Comparison of ENCODE assay signal across 20 cellular contexts in the genomic region with DNA sequence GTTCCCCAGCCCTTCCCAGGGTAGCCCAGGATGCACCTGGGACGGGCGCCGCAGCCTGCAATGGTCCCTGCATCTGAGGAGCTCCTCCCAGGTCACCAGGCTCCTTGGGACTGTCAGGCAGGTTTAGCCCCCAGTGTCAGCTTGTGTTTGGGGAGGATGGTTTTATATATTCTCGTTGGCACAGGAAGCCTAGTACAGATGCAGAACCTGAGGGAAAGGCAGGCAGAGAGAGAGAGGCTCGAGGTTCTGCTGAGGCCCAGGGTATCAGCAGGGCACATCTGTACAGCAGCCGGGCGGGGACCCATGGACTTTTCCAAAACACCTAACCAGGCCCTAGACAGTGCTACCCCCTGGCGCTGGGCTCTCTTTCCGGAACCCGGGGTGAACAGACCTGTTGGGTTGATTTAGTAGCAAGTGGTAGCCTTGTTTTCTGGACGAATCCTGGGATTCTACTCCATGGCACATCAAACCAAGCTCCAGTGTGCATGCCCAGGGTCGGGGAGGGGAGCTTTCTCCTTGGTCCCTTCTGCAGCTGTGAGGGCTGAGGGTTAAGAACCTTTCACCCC. TPM values are rescaled to one million over a fixed set of nuclear protein-coding genes. Genes with fewer than 3 reads are reported as not detected.
A peak's percentile ranks its signal among the peaks of the same experiment; 100 is the strongest.
DNase-seq lines count a peak whose midpoint lies in the region; ATAC-seq and TF ChIP-seq lines count a peak whose summit lies in the region.
"Had no signal": no experiment of that assay in that cellular context is flagged by ENCODE, and none has a peak within 500 bp of the region (broad histone marks: within the 10 kb centered on the region; RNA-seq: fewer than 3 reads in every experiment).

No MANE protein-coding gene starts in this region.

- H3K9me3 Mint-ChIP-seq in endodermal cell (no peaks in the 10 kb centered on the region), natural killer cell (no peaks in the 10 kb centered on the region)
- H3K9me3 Mint-ChIP-seq: IgD-negative memory B cell had no signal

- H3K4me3 ChIP-seq in H7 (ENCODE audit: insufficient read depth, low read depth, low read length) (no peak overlapping the region), endodermal cell (ENCODE audit: low read length) (no peak overlapping the region), spleen (no peak overlapping the region), OCI-LY7 (ENCODE audit: low read depth, low read length, poor library complexity, severe bottlenecking) (no peak overlapping the region)
- H3K4me3 ChIP-seq: GM23248, SJSA1 had no signal

- H3K9me2 ChIP-seq in OCI-LY7 (ENCODE audit: insufficient read depth, low read length), result no peaks in the 10 kb centered on the region

- CTCF ChIA-PET in OCI-LY7 (lab: Charles Lee; ENCODE audit: unreplicated experiment), result interaction anchor here (0.7 kb wide), 1 partner anchor 27 kb away, joined by 3 read pairs; no protein-coding TSS in a partner anchor

- H3K27me3 Mint-ChIP-seq in endodermal cell (ENCODE audit: insufficient read depth), result peaks cover 32% of the 10 kb centered on the region
- peaks cover 10 to 13% of the 10 kb centered on the region in 2 donors for H3K27me3 Mint-ChIP-seq in natural killer cell (ENCODE audit: low read depth in 2 of 2)
- H3K27me3 Mint-ChIP-seq: IgD-negative memory B cell had no signal

- no peak overlapping the region for H3K4me2 ChIP-seq in OCI-LY7 (ENCODE audit: low read length)

- BruUV-seq in OCI-LY7 (replicated peaks; lab: Mats Ljungman, UMichigan), result no TSS peak

- peak; percentile 38 for DNase-seq in H7
- peak; percentile 38 for DNase-seq in endodermal cell
- DNase-seq in natural killer cell, result peak; percentile 4
- peak; percentile 59 for DNase-seq in spleen
- DNase-seq in OCI-LY7 (ENCODE audit: low spot score), result no peak
- DNase-seq: DND-41, GM23248, Karpas-422, NCI-H1048, NCI-H1436, NCI-H1930, NCI-H345, PC-3 had no signal

- 88 to 100% methylated on average over 4 to 12 of the region's 12 CpGs for WGBS in endodermal cell (ENCODE audit: insufficient coverage in 1 of 2, insufficient read length in 1 of 2), 2 experiments
- WGBS in spleen, 5 donors, result 75 to 88% (median 77%) methylated on average over 11 to 12 of the region's 12 CpGs

- H3K27ac ChIP-seq in endodermal cell (ENCODE audit: low read depth, low read length) (no peak overlapping the region), spleen (no peak overlapping the region), OCI-LY7 (ENCODE audit: low read depth, low read length, poor library complexity, severe bottlenecking) (no peak overlapping the region)
- H3K27ac ChIP-seq: GM23248, SJSA1 had no signal

- H3K27me3 ChIP-seq in H7 (ENCODE audit: control insufficient read depth, insufficient read depth, low read length) (peaks cover 15% of the 10 kb centered on the region), endodermal cell (ENCODE audit: control insufficient read depth, insufficient read depth, low read length, poor library complexity, severe bottlenecking) (peaks cover 36% of the 10 kb centered on the region), spleen (replicated peaks in 1 of 7) (peaks cover 0 to 23% (median 8%) of the 10 kb centered on the region in 7 donors)
- H3K27me3 ChIP-seq: SJSA1 had no signal

- H3K9me3 ChIP-seq in endodermal cell (ENCODE audit: control insufficient read depth, low read length) (no peaks in the 10 kb centered on the region), spleen (no peaks in the 10 kb centered on the region), OCI-LY7 (ENCODE audit: low read length) (no peaks in the 10 kb centered on the region)
- H3K9me3 ChIP-seq: SJSA1 had no signal

- POLR2A ChIA-PET in OCI-LY7 (lab: Charles Lee), result no interaction called here

- H3K4me3 Mint-ChIP-seq in endodermal cell (no peak overlapping the region), natural killer cell (no peak overlapping the region)
- H3K4me3 Mint-ChIP-seq: CD14-positive monocyte, IgD-negative memory B cell had no signal

- H3K36me3 ChIP-seq in H7 (replicated peaks; ENCODE audit: control insufficient read depth, insufficient read depth, low read length), result no peaks in the 10 kb centered on the region
- no peaks in the 10 kb centered on the region for H3K36me3 ChIP-seq in endodermal cell (ENCODE audit: control insufficient read depth, insufficient read depth, low read length)
- no peaks in the 10 kb centered on the region for H3K36me3 ChIP-seq in spleen
- H3K36me3 ChIP-seq in OCI-LY7 (ENCODE audit: insufficient read depth, low read length), result no peaks in the 10 kb centered on the region
- H3K36me3 ChIP-seq: SJSA1 had no signal

- ATAC-seq in natural killer cell (no peak), HG03135 (IDR thresholded peaks at IDR 0.05; ENCODE audit: unreplicated experiment) (no peak), GM21717 (IDR thresholded peaks at IDR 0.05; ENCODE audit: unreplicated experiment) (no peak)
- ATAC-seq: HCT116, PC-3 had no signal

- no peaks in the 10 kb centered on the region for H4K20me1 ChIP-seq in OCI-LY7 (ENCODE audit: insufficient read depth, low read length)

- H3K4me1 Mint-ChIP-seq in endodermal cell (no peaks in the 10 kb centered on the region), natural killer cell (peaks cover 0 to 5% of the 10 kb centered on the region in 2 donors)

- TF ChIP-seq CTCF in endodermal cell (conservative IDR thresholded peaks at IDR 0.05) (no peak), natural killer cell (IDR thresholded peaks at IDR 0.05) (no peak), spleen (IDR thresholded peaks at IDR 0.05 in 8 of 11, conservative IDR thresholded peaks at IDR 0.05 in 3 of 11) (no peak), OCI-LY7 (conservative IDR thresholded peaks at IDR 0.05; ENCODE audit: low read length) (no peak)

- no peaks in the 10 kb centered on the region for H3K36me3 Mint-ChIP-seq in endodermal cell (ENCODE audit: low read depth)
- no peaks in the 10 kb centered on the region for H3K36me3 Mint-ChIP-seq in natural killer cell
- H3K36me3 Mint-ChIP-seq: CD14-positive monocyte, IgD-negative memory B cell had no signal

- TF ChIP-seq POLR2A in spleen (IDR thresholded peaks at IDR 0.05), result no peak

- intact Hi-C loops in natural killer cell (cut with micrococcal nuclease), result no loop called here
- intact Hi-C loops in spleen (cut with DNase I; ENCODE audit: low total_unique reads), result no loop called here
- intact Hi-C loops in OCI-LY7 (cut with micrococcal nuclease; ENCODE audit: unreplicated experiment), result no loop called here

- H3K9ac ChIP-seq in endodermal cell (ENCODE audit: extremely low read depth, low read length, poor library complexity, severe bottlenecking), result no peak overlapping the region
- H3K9ac ChIP-seq: GM23248 had no signal

- no peak overlapping the region for H2AFZ ChIP-seq in OCI-LY7 (ENCODE audit: low read length)
- H2AFZ ChIP-seq: GM23248 had no signal

- no peaks in the 10 kb centered on the region for H3K4me1 ChIP-seq in endodermal cell (ENCODE audit: control insufficient read depth, insufficient read depth, low read length)
- H3K4me1 ChIP-seq in spleen, result peaks cover 0 to 8% (median 6%) of the 10 kb centered on the region in 6 donors
- H3K4me1 ChIP-seq in OCI-LY7 (ENCODE audit: insufficient read depth, low read length, poor library complexity, severe bottlenecking), result no peaks in the 10 kb centered on the region

- no peaks in the 10 kb centered on the region for H3K79me2 ChIP-seq in OCI-LY7 (ENCODE audit: insufficient read depth, low read depth, low read length)

- H3K27ac Mint-ChIP-seq in endodermal cell (no peak overlapping the region), natural killer cell (no peak overlapping the region)
- H3K27ac Mint-ChIP-seq: CD14-positive monocyte, IgD-negative memory B cell had no signal

RNA-seq across cellular contexts. Expression of a gene that starts 8.6 kb away (rescaled TPM):
- total RNA-seq in H7 (2014; rRNA removed; shearing (Covaris generic)), result 4.9 and 8.4 TPM in 2 replicates
- total RNA-seq in endodermal cell (1 to 10 TPM; 7.7 to 9.1 TPM), natural killer cell (10 to 100 TPM in 1 of 3 donors, 1 to 10 TPM in 2; 7.6 to 10.9 (median 7.9) TPM), spleen (1 to 10 TPM; 1.5 to 5.4 (median 2.0) TPM), OCI-LY7 (2022) (not detected in 2 replicates)
- polyA plus RNA-seq in endodermal cell (2013, experiment 1 of 2), result 0.96 TPM
- polyA plus RNA-seq in endodermal cell (2013, experiment 2 of 2), result 0.29 TPM
- under 1 TPM; 0.24 to 0.46 (median 0.38) TPM for polyA plus RNA-seq in spleen
- total RNA-seq in OCI-LY7 (2014; rRNA removed; shearing (Covaris generic)), result 0.03 and 0.10 TPM in 2 replicates
- total RNA-seq: GM23248 had no signal
- polyA plus RNA-seq: CD14-positive monocyte, GM23248, IgD-negative memory B cell had no signal

RNA-seq across cellular contexts. Expression of a gene that starts 35.4 kb away (rescaled TPM):
- 0.22 and 0.45 TPM in 2 replicates for total RNA-seq in H7 (2014; rRNA removed; shearing (Covaris generic))
- total RNA-seq in endodermal cell (not detected), natural killer cell (not detected), spleen (not detected), OCI-LY7 (2022) (not detected in 2 replicates)
- 0.39 TPM for polyA plus RNA-seq in endodermal cell (2013, experiment 1 of 2)
- polyA plus RNA-seq in endodermal cell (2013, experiment 2 of 2), result 0.33 TPM
- not detected for polyA plus RNA-seq in spleen
- total RNA-seq in OCI-LY7 (2014; rRNA removed; shearing (Covaris generic)), result not detected in 2 replicates
- total RNA-seq: GM23248, MCF 10A had no signal
- polyA plus RNA-seq: CD14-positive monocyte, GM23248, IgD-negative memory B cell had no signal
